10 cellular contexts compared by ENCODE assay signal in genomic region chr7:94375713-94376112, GRCh38. TPM values are rescaled to one million over a fixed set of nuclear protein-coding genes. Genes with fewer than 3 reads are reported as not detected.
DNase-seq lines count a peak whose midpoint lies in the region; ATAC-seq and TF ChIP-seq lines count a peak whose summit lies in the region.
"Had no signal": no experiment of that assay in that cellular context is flagged by ENCODE, and none has a peak within 500 bp of the region (broad histone marks: within the 10 kb centered on the region; RNA-seq: fewer than 3 reads in every experiment).

No MANE protein-coding gene starts in this region.

- peaks cover 4% of the 10 kb centered on the region for H3K36me3 Mint-ChIP-seq in osteocyte (ENCODE audit: unreplicated experiment)
- H3K36me3 Mint-ChIP-seq in T-helper 17 cell (ENCODE audit: low read depth), result no peaks in the 10 kb centered on the region

- H3K4me3 Mint-ChIP-seq in osteocyte (ENCODE audit: unreplicated experiment), result peak overlapping the region; percentile 69
- H3K4me3 Mint-ChIP-seq in T-helper 17 cell, result no peak overlapping the region

- no peak overlapping the region for H3K4me3 ChIP-seq in BLaER1
- H3K4me3 ChIP-seq in gastroesophageal sphincter, result peak overlapping the region; percentile 30 to 36

- H3K9me3 Mint-ChIP-seq in osteocyte (ENCODE audit: unreplicated experiment), result peaks cover 5% of the 10 kb centered on the region

- H3K4me2 ChIP-seq in BLaER1, result peak overlapping the region; percentile 3; the same call in 1 of the 2 replicates

- peak; percentile 13 for DNase-seq in T1000 (lab: John Stamatoyannopoulos, UW)
- no peak for DNase-seq in osteocyte (ENCODE audit: extremely low spot score, unreplicated experiment)
- no peak for DNase-seq in T-helper 17 cell
- no peak for DNase-seq in HT-29 (ENCODE audit: low spot score)
- DNase-seq in midbrain (lab: John Stamatoyannopoulos, UW), result no peak
- no peak for DNase-seq in NCI-H1694 (lab: John Stamatoyannopoulos, UW)
- DNase-seq: posterior cingulate gyrus had no signal

- H3K36me3 ChIP-seq in BLaER1 (no peaks in the 10 kb centered on the region), gastroesophageal sphincter (no peaks in the 10 kb centered on the region)

- WGBS in gastroesophageal sphincter (ENCODE audit: low coverage in 1 of 2), 2 donors, result 10% methylated on average over 1 of the region's 1 CpG; no CpG with 5 or more reads in 1 of the 2 donors

- TF ChIP-seq CTCF in gastroesophageal sphincter (IDR thresholded peaks at IDR 0.05) (no peak), osteocyte (IDR thresholded peaks at IDR 0.05) (no peak)

- TF ChIP-seq EP300 in gastroesophageal sphincter (IDR thresholded peaks at IDR 0.05), result no peak

- H3K9me3 ChIP-seq in BLaER1, result no peaks in the 10 kb centered on the region
- H3K9me3 ChIP-seq in gastroesophageal sphincter, result no peaks in the 10 kb centered on the region
- H3K9me3 ChIP-seq in T-helper 17 cell (ENCODE audit: control insufficient read depth, low read length, poor library complexity, severe bottlenecking), result no peaks in the 10 kb centered on the region

- no peak overlapping the region for H3K9ac ChIP-seq in BLaER1

- H3K27me3 ChIP-seq in BLaER1, result no peaks in the 10 kb centered on the region
- no peaks in the 10 kb centered on the region for H3K27me3 ChIP-seq in gastroesophageal sphincter

- H3K4me1 ChIP-seq in BLaER1, result no peaks in the 10 kb centered on the region
- peaks cover 19 to 48% (median 21%) of the 10 kb centered on the region in 3 donors for H3K4me1 ChIP-seq in gastroesophageal sphincter

- H3K27ac ChIP-seq in BLaER1, result no peak overlapping the region
- H3K27ac ChIP-seq in gastroesophageal sphincter, result peak overlapping the region; percentile 82 to 100 (median 92)

- H3K27ac Mint-ChIP-seq in osteocyte (ENCODE audit: unreplicated experiment) (peak overlapping the region; percentile 94), T-helper 17 cell (no peak overlapping the region)

- H3K27me3 Mint-ChIP-seq in osteocyte (ENCODE audit: unreplicated experiment) (no peaks in the 10 kb centered on the region), T-helper 17 cell (peaks cover 12% of the 10 kb centered on the region)

- H4K20me1 ChIP-seq in BLaER1, result no peaks in the 10 kb centered on the region

- ATAC-seq in gastroesophageal sphincter, result peak; percentile 71
- no peak for ATAC-seq in T-helper 17 cell
- ATAC-seq: HCT116 had no signal

- TF ChIP-seq POLR2A in gastroesophageal sphincter (IDR thresholded peaks at IDR 0.05), result no peak

- H3K4me1 Mint-ChIP-seq in osteocyte (ENCODE audit: unreplicated experiment), result peaks cover 63% of the 10 kb centered on the region
- no peaks in the 10 kb centered on the region for H3K4me1 Mint-ChIP-seq in T-helper 17 cell

RNA-seq across cellular contexts. Expression of gene COL1A2, which starts 19.0 kb away (rescaled TPM):
- 100 to 1,000 TPM; 203 to 686 (median 311) TPM for total RNA-seq in gastroesophageal sphincter
- 7,492 and 7,869 TPM in 2 replicates for total RNA-seq in osteocyte
- not detected for total RNA-seq in T-helper 17 cell
- total RNA-seq in HT-29 (2014; rRNA removed; shearing (Covaris generic)), result not detected in 2 replicates

Comparison
In these comparisons a context has a peak if more than half of its experiments do, and no peak if none do; other contexts are left out.
1. RNA of gene COL1A2, which starts 19.0 kb away (total RNA-seq): 7,492 to 7,869 TPM in osteocyte and 203 to 686 TPM in gastroesophageal sphincter; not detected in T-helper 17 cell and not detected in HT-29; every median in the first group is over 100 times any median in the second.